1 cellular context compared by ENCODE assay signal in the genomic region with DNA sequence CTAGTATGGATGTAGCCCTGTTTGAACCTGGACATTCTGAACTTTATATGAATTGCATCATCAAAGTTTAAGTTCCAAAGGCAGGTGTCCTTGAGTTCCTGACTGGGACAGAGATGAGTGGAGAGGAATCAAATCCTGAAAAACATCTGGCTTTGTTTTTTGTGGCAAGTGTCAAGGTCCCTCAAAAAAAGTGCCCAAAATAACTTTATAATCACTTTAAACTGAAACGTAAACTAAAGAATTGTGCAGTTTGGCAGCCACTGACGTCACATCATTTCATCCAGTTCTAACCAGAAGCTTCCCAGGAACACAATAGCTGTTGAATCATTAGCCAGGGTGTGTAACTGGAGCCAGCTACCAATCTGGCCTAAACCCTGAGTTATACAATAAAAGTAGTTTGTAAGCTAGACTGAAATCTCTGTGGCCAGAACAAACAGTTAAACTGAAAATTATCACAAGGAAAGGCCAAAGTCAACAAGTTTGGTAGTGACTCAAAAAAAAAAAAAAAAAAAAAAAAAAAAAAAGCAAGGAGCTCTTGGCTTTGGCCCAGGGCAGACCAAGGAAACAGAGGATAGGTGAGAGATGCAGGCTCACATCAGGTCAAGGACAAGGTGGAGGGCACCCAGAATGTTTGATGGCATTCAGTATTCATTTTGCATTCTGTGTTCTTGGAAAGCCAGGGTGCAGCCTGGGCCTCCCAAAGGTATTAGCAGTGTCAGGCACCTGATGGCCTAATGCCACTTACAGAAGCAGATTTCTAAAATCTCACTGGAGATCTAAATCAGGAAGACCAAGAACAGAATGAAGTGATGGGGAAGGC.
A peak's percentile ranks its signal among the peaks of the same experiment; 100 is the strongest.
TF ChIP-seq lines count a peak whose summit lies in the region.

No MANE protein-coding gene starts in this region.

TF ChIP-seq in HepG2, 621 proteins besides CTCF, POLR2A, EP300 and RAD21 (continued from another document and continues in another):
- TF ChIP-seq, protein P1, sequence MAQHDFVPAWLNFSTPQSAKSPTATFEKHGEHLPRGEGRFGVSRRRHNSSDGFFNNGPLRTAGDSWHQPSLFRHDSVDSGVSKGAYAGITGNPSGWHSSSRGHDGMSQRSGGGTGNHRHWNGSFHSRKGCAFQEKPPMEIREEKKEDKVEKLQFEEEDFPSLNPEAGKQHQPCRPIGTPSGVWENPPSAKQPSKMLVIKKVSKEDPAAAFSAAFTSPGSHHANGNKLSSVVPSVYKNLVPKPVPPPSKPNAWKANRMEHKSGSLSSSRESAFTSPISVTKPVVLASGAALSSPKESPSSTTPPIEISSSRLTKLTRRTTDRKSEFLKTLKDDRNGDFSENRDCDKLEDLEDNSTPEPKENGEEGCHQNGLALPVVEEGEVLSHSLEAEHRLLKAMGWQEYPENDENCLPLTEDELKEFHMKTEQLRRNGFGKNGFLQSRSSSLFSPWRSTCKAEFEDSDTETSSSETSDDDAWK (CRISPR knock-in tag; IDR thresholded peaks at IDR 0.05): no peak
- TF ChIP-seq ZNF749 (CRISPR knock-in tag; IDR thresholded peaks at IDR 0.05; ENCODE audit: borderline replicate concordance) (no peak), ZNF333 (CRISPR knock-in tag; IDR thresholded peaks at IDR 0.05; ENCODE audit: borderline replicate concordance) (no peak), CCAR2 (optimal IDR thresholded peaks at IDR 0.05; ENCODE audit: low read depth, low read length) (no peak), HMG20B (CRISPR knock-in tag; conservative IDR thresholded peaks at IDR 0.05) (no peak), DR1 (CRISPR knock-in tag; IDR thresholded peaks at IDR 0.05) (no peak), HNRNPL (IDR thresholded peaks at IDR 0.05; ENCODE audit: low read depth, low read length) (no peak), ZFAT (CRISPR knock-in tag; conservative IDR thresholded peaks at IDR 0.05) (no peak), ZNF569 (CRISPR knock-in tag; IDR thresholded peaks at IDR 0.05; ENCODE audit: borderline replicate concordance) (no peak), ZNF260 (CRISPR knock-in tag; IDR thresholded peaks at IDR 0.05; ENCODE audit: borderline replicate concordance, low read depth) (no peak), ZNF207 (IDR thresholded peaks at IDR 0.05; ENCODE audit: borderline replicate concordance) (no peak), MED13 (CRISPR knock-in tag; IDR thresholded peaks at IDR 0.05) (no peak), AGO2 (optimal IDR thresholded peaks at IDR 0.05; ENCODE audit: low read depth, low read length) (no peak), PHB2 (IDR thresholded peaks at IDR 0.05; ENCODE audit: partially characterized antibody) (no peak), ZFP36L1 (CRISPR knock-in tag; IDR thresholded peaks at IDR 0.05) (0 out of 2 replicates have a peak, but pooled peaks have one; percentile 47), RBM22 (optimal IDR thresholded peaks at IDR 0.05; ENCODE audit: low read length) (no peak), GFI1 (CRISPR knock-in tag; IDR thresholded peaks at IDR 0.05; ENCODE audit: borderline replicate concordance) (peak; percentile 48; the same call in 1 of the 2 replicates), ZMAT3 (CRISPR knock-in tag; conservative IDR thresholded peaks at IDR 0.05) (no peak), ZNF543 (CRISPR knock-in tag; IDR thresholded peaks at IDR 0.05) (no peak), ZNF776 (CRISPR knock-in tag; IDR thresholded peaks at IDR 0.05) (no peak), PRMT3 (CRISPR knock-in tag; IDR thresholded peaks at IDR 0.05; ENCODE audit: borderline replicate concordance, low read depth) (no peak), ONECUT2 (CRISPR knock-in tag; IDR thresholded peaks at IDR 0.05) (no peak), PAX8 (CRISPR knock-in tag; IDR thresholded peaks at IDR 0.05; ENCODE audit: borderline replicate concordance) (no peak), WIZ (CRISPR knock-in tag; IDR thresholded peaks at IDR 0.05) (no peak), ZKSCAN5 (CRISPR knock-in tag; IDR thresholded peaks at IDR 0.05) (no peak), MEIS1 (CRISPR knock-in tag; IDR thresholded peaks at IDR 0.05; ENCODE audit: borderline replicate concordance) (no peak), ZNF3 (CRISPR knock-in tag; IDR thresholded peaks at IDR 0.05) (no peak), ZSCAN21 (CRISPR knock-in tag; IDR thresholded peaks at IDR 0.05; ENCODE audit: borderline replicate concordance) (no peak), POLR2AphosphoS5 (IDR thresholded peaks at IDR 0.05; ENCODE audit: low read depth, low read length) (no peak), ZNF549 (CRISPR knock-in tag; IDR thresholded peaks at IDR 0.05) (no peak), GTF3A (CRISPR knock-in tag; conservative IDR thresholded peaks at IDR 0.05) (no peak), ZNF33B (CRISPR knock-in tag; IDR thresholded peaks at IDR 0.05) (no peak), SNAI1 (CRISPR knock-in tag; IDR thresholded peaks at IDR 0.05; ENCODE audit: borderline replicate concordance) (no peak)
- TF ChIP-seq, protein P2, sequence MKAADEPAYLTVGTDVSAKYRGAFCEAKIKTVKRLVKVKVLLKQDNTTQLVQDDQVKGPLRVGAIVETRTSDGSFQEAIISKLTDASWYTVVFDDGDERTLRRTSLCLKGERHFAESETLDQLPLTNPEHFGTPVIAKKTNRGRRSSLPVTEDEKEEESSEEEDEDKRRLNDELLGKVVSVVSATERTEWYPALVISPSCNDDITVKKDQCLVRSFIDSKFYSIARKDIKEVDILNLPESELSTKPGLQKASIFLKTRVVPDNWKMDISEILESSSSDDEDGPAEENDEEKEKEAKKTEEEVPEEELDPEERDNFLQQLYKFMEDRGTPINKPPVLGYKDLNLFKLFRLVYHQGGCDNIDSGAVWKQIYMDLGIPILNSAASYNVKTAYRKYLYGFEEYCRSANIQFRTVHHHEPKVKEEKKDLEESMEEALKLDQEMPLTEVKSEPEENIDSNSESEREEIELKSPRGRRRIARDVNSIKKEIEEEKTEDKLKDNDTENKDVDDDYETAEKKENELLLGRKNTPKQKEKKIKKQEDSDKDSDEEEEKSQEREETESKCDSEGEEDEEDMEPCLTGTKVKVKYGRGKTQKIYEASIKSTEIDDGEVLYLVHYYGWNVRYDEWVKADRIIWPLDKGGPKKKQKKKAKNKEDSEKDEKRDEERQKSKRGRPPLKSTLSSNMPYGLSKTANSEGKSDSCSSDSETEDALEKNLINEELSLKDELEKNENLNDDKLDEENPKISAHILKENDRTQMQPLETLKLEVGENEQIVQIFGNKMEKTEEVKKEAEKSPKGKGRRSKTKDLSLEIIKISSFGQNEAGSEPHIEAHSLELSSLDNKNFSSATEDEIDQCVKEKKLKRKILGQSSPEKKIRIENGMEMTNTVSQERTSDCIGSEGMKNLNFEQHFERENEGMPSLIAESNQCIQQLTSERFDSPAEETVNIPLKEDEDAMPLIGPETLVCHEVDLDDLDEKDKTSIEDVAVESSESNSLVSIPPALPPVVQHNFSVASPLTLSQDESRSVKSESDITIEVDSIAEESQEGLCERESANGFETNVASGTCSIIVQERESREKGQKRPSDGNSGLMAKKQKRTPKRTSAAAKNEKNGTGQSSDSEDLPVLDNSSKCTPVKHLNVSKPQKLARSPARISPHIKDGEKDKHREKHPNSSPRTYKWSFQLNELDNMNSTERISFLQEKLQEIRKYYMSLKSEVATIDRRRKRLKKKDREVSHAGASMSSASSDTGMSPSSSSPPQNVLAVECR (CRISPR knock-in tag; IDR thresholded peaks at IDR 0.05; ENCODE audit: borderline replicate concordance): no peak; the same call in 1 of the 2 replicates
- TF ChIP-seq, protein P3, sequence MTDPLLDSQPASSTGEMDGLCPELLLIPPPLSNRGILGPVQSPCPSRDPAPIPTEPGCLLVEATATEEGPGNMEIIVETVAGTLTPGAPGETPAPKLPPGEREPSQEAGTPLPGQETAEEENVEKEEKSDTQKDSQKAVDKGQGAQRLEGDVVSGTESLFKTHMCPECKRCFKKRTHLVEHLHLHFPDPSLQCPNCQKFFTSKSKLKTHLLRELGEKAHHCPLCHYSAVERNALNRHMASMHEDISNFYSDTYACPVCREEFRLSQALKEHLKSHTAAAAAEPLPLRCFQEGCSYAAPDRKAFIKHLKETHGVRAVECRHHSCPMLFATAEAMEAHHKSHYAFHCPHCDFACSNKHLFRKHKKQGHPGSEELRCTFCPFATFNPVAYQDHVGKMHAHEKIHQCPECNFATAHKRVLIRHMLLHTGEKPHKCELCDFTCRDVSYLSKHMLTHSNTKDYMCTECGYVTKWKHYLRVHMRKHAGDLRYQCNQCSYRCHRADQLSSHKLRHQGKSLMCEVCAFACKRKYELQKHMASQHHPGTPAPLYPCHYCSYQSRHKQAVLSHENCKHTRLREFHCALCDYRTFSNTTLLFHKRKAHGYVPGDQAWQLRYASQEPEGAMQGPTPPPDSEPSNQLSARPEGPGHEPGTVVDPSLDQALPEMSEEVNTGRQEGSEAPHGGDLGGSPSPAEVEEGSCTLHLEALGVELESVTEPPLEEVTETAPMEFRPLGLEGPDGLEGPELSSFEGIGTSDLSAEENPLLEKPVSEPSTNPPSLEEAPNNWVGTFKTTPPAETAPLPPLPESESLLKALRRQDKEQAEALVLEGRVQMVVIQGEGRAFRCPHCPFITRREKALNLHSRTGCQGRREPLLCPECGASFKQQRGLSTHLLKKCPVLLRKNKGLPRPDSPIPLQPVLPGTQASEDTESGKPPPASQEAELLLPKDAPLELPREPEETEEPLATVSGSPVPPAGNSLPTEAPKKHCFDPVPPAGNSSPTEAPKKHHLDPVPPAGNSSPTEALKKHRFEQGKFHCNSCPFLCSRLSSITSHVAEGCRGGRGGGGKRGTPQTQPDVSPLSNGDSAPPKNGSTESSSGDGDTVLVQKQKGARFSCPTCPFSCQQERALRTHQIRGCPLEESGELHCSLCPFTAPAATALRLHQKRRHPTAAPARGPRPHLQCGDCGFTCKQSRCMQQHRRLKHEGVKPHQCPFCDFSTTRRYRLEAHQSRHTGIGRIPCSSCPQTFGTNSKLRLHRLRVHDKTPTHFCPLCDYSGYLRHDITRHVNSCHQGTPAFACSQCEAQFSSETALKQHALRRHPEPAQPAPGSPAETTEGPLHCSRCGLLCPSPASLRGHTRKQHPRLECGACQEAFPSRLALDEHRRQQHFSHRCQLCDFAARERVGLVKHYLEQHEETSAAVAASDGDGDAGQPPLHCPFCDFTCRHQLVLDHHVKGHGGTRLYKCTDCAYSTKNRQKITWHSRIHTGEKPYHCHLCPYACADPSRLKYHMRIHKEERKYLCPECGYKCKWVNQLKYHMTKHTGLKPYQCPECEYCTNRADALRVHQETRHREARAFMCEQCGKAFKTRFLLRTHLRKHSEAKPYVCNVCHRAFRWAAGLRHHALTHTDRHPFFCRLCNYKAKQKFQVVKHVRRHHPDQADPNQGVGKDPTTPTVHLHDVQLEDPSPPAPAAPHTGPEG (CRISPR knock-in tag; IDR thresholded peaks at IDR 0.05): no peak
- TF ChIP-seq, protein P4, sequence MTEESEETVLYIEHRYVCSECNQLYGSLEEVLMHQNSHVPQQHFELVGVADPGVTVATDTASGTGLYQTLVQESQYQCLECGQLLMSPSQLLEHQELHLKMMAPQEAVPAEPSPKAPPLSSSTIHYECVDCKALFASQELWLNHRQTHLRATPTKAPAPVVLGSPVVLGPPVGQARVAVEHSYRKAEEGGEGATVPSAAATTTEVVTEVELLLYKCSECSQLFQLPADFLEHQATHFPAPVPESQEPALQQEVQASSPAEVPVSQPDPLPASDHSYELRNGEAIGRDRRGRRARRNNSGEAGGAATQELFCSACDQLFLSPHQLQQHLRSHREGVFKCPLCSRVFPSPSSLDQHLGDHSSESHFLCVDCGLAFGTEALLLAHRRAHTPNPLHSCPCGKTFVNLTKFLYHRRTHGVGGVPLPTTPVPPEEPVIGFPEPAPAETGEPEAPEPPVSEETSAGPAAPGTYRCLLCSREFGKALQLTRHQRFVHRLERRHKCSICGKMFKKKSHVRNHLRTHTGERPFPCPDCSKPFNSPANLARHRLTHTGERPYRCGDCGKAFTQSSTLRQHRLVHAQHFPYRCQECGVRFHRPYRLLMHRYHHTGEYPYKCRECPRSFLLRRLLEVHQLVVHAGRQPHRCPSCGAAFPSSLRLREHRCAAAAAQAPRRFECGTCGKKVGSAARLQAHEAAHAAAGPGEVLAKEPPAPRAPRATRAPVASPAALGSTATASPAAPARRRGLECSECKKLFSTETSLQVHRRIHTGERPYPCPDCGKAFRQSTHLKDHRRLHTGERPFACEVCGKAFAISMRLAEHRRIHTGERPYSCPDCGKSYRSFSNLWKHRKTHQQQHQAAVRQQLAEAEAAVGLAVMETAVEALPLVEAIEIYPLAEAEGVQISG (CRISPR knock-in tag; IDR thresholded peaks at IDR 0.05): no peak
- TF ChIP-seq, protein P5, sequence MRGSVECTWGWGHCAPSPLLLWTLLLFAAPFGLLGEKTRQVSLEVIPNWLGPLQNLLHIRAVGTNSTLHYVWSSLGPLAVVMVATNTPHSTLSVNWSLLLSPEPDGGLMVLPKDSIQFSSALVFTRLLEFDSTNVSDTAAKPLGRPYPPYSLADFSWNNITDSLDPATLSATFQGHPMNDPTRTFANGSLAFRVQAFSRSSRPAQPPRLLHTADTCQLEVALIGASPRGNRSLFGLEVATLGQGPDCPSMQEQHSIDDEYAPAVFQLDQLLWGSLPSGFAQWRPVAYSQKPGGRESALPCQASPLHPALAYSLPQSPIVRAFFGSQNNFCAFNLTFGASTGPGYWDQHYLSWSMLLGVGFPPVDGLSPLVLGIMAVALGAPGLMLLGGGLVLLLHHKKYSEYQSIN (CRISPR knock-in tag; IDR thresholded peaks at IDR 0.05; ENCODE audit: borderline replicate concordance): no peak
- TF ChIP-seq, protein P6, sequence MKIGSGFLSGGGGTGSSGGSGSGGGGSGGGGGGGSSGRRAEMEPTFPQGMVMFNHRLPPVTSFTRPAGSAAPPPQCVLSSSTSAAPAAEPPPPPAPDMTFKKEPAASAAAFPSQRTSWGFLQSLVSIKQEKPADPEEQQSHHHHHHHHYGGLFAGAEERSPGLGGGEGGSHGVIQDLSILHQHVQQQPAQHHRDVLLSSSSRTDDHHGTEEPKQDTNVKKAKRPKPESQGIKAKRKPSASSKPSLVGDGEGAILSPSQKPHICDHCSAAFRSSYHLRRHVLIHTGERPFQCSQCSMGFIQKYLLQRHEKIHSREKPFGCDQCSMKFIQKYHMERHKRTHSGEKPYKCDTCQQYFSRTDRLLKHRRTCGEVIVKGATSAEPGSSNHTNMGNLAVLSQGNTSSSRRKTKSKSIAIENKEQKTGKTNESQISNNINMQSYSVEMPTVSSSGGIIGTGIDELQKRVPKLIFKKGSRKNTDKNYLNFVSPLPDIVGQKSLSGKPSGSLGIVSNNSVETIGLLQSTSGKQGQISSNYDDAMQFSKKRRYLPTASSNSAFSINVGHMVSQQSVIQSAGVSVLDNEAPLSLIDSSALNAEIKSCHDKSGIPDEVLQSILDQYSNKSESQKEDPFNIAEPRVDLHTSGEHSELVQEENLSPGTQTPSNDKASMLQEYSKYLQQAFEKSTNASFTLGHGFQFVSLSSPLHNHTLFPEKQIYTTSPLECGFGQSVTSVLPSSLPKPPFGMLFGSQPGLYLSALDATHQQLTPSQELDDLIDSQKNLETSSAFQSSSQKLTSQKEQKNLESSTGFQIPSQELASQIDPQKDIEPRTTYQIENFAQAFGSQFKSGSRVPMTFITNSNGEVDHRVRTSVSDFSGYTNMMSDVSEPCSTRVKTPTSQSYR (CRISPR knock-in tag; IDR thresholded peaks at IDR 0.05; ENCODE audit: borderline replicate concordance): no peak
- TF ChIP-seq, protein P7, sequence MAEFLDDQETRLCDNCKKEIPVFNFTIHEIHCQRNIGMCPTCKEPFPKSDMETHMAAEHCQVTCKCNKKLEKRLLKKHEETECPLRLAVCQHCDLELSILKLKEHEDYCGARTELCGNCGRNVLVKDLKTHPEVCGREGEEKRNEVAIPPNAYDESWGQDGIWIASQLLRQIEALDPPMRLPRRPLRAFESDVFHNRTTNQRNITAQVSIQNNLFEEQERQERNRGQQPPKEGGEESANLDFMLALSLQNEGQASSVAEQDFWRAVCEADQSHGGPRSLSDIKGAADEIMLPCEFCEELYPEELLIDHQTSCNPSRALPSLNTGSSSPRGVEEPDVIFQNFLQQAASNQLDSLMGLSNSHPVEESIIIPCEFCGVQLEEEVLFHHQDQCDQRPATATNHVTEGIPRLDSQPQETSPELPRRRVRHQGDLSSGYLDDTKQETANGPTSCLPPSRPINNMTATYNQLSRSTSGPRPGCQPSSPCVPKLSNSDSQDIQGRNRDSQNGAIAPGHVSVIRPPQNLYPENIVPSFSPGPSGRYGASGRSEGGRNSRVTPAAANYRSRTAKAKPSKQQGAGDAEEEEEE (CRISPR knock-in tag; IDR thresholded peaks at IDR 0.05; ENCODE audit: borderline replicate concordance): no peak
